In the genomic region with DNA sequence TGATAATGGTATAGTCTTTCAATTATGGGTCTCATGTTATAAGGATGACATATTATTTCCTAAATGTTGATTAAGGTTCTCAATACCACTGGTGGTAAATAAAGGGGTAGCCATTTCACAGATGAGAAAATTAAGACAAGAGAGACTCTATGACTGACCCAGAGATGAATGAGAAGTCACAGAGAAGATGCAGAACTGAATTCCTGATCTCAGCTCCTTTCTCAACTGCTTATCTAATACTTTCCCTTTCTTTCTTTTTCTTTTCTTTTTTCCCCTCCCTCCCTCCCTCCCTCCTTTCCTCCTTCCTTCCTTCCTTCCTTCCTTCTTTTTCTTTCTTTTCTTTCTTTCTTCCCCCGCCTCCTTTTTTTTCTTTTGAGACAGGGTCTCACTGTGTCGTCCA, we compare ENCODE assay signal across 33 cellular contexts. TPM values are rescaled to one million over a fixed set of nuclear protein-coding genes. Genes with fewer than 3 reads are reported as not detected.
DNase-seq lines count a peak whose midpoint lies in the region; ATAC-seq, FAIRE-seq and TF ChIP-seq lines count a peak whose summit lies in the region.
"Had no signal": no experiment of that assay in that cellular context is flagged by ENCODE, and none has a peak within 500 bp of the region (broad histone marks: within the 10 kb centered on the region; RNA-seq: fewer than 3 reads in every experiment).

No MANE protein-coding gene starts in this region.

- H3K9me3 ChIP-seq in HepG2 (ENCODE audit: low read length) (no peaks in the 10 kb centered on the region), right lobe of liver (no peaks in the 10 kb centered on the region), HEK293 (ENCODE audit: control insufficient read depth, insufficient read depth, low read depth, low read length) (no peaks in the 10 kb centered on the region), K562 (replicated peaks; ENCODE audit: control insufficient read depth, insufficient read depth, low read depth, low read length) (no peaks in the 10 kb centered on the region)
- H3K9me3 ChIP-seq: A549, BE2C, Caco-2 had no signal

- FAIRE-seq in HepG2 (lab: Jason Lieb, UNC) (no peak), K562 (lab: Jason Lieb, UNC) (no peak)
- FAIRE-seq: A204.1, A549, D721Med had no signal

- H3K79me2 ChIP-seq in HepG2 (ENCODE audit: insufficient read depth, low read length) (no peaks in the 10 kb centered on the region), K562 (ENCODE audit: control insufficient read depth, insufficient read depth, low read length) (no peaks in the 10 kb centered on the region)

- H2AFZ ChIP-seq in HepG2 (ENCODE audit: low read length) (no peak overlapping the region), K562 (ENCODE audit: low read depth, low read length) (no peak overlapping the region)

- no peaks in the 10 kb centered on the region for H4K20me1 ChIP-seq in HepG2 (ENCODE audit: insufficient read depth, low read length)
- H4K20me1 ChIP-seq in K562 (replicated peaks; ENCODE audit: control insufficient read depth, insufficient read depth, low read length) = no peaks in the 10 kb centered on the region
- H4K20me1 ChIP-seq: BLaER1; BLaER1 treated with 17β-estradiol and CSF1 and Interleukin-3, amounts not matched to agents 10 nM and 100 nM had no signal

- TF ChIP-seq EP300 in HepG2 (IDR thresholded peaks at IDR 0.05; ENCODE audit: low read depth in 2 of 2, low read length in 2 of 2) (no peak), HepG2 (CRISPR knock-in tag; IDR thresholded peaks at IDR 0.05; ENCODE audit: borderline replicate concordance) (no peak), K562 (IDR thresholded peaks at IDR 0.05; ENCODE audit: low read length) (no peak)

- H3K4me3 ChIP-seq in HepG2 (replicated peaks in 1 of 3; ENCODE audit: insufficient read depth in 1 of 3, low read depth in 2 of 3, low read length in 3 of 3) (peak overlapping the region in 1 of 3 experiments; percentile 1; a peak in 1 of 6 replicates), right lobe of liver (no peak overlapping the region), HEK293 (ENCODE audit: low read depth, low read length) (no peak overlapping the region), K562 (no peak overlapping the region)
- H3K4me3 ChIP-seq: A549; BLaER1; BLaER1 treated with 17β-estradiol and CSF1 and Interleukin-3, amounts not matched to agents 10 nM and 100 nM had no signal

- DNase-seq in HepG2 (ENCODE audit: low spot score) = no peak
- DNase-seq in right lobe of liver = no peak
- DNase-seq in K562 (ENCODE audit: extremely low read depth in 1 of 4, low spot score in 3 of 4) = no peak
- no peak for DNase-seq in GM13977 (ENCODE audit: low spot score)
- DNase-seq: 8988T; ACHN; AML-193; BE2C; C1 segment of cervical spinal cord; Caco-2; Calu3; CD4-positive, alpha-beta memory T cell; CD4-positive, alpha-beta T cell; CD4-positive, CD25-positive, alpha-beta regulatory T cell; CD8-positive, alpha-beta memory T cell; CD8-positive, alpha-beta T cell; COR-L47; DMS 273 treated with DMSO at 0.1 percent for 48 hours; DMS153; DMS53; DMS79; DMS79 treated with DMSO at 0.1 percent for 48 hours; DND-41; EL had no signal

- no peaks in the 10 kb centered on the region for H3K27me3 ChIP-seq in HepG2 (ENCODE audit: control insufficient read depth in 1 of 2, insufficient read depth in 2 of 2, low read length in 2 of 2)
- no peaks in the 10 kb centered on the region for H3K27me3 ChIP-seq in right lobe of liver
- H3K27me3 ChIP-seq in K562 (ENCODE audit: control insufficient read depth in 2 of 2, insufficient read depth in 2 of 2, low read length in 2 of 2) = no peaks in the 10 kb centered on the region
- H3K27me3 ChIP-seq: BE2C; BLaER1; BLaER1 treated with 17β-estradiol and CSF1 and Interleukin-3, amounts not matched to agents 10 nM and 100 nM had no signal

- TF ChIP-seq CTCF in HepG2 (CRISPR knock-in tag; IDR thresholded peaks at IDR 0.05) = no peak
- no peak for TF ChIP-seq CTCF in right lobe of liver (IDR thresholded peaks at IDR 0.05)
- no peak for TF ChIP-seq CTCF in HEK293 (tag by site-specific recombination; IDR thresholded peaks at IDR 0.05)
- TF ChIP-seq CTCF in K562 (IDR thresholded peaks at IDR 0.05 in 2 of 3, conservative IDR thresholded peaks at IDR 0.05 in 1 of 3; ENCODE audit: insufficient read depth in 2 of 3, low read depth in 1 of 3, low read length in 3 of 3) = no peak
- no peak for TF ChIP-seq CTCF in GM13977 (IDR thresholded peaks at IDR 0.05; ENCODE audit: extremely low read depth, insufficient read depth, missing control alignments)

- ATAC-seq in HepG2 (no peak), right lobe of liver (no peak), K562 (no peak), GM18519 (IDR thresholded peaks at IDR 0.05; ENCODE audit: low FRiP score, unreplicated experiment) (no peak)
- ATAC-seq: A549; CD8-positive, alpha-beta T cell had no signal

- in situ Hi-C loops in HepG2 (cut with HindIII; ENCODE audit: extremely low pct_ligation_motif_present, low pct_unique_long_range_greater_than_20kb) = no loop called here
- in situ Hi-C loops in K562 (cut with MboI) = no loop called here
- in situ Hi-C loops in GM13977 (cut with MboI; ENCODE audit: low pct_unique_long_range_greater_than_20kb, low sequenced_read_pairs, unreplicated experiment) = no loop called here

- TF ChIP-seq RAD21 in HepG2 (CRISPR knock-in tag; IDR thresholded peaks at IDR 0.05) (no peak), K562 (CRISPR knock-in tag; conservative IDR thresholded peaks at IDR 0.05 in 1 of 2, IDR thresholded peaks at IDR 0.05 in 1 of 2) (no peak)

- CTCF ChIA-PET in HepG2 (lab: Yijun Ruan, JAX; ENCODE audit: low intra/inter-chr PET ratio, low total read pairs) = no interaction called here
- CTCF ChIA-PET in HEK293 (lab: Yijun Ruan, JAX) = interaction anchor here (0.9 kb wide), 1 partner anchor 114 kb away, joined by 3 read pairs; no protein-coding TSS in a partner anchor
- CTCF ChIA-PET in K562 (lab: Yijun Ruan, JAX; ENCODE audit: low intra/inter-chr PET ratio) = no interaction called here

- BruUV-seq in HepG2 (replicated peaks; lab: Mats Ljungman, UMichigan) (no TSS peak), K562 (replicated peaks; lab: Mats Ljungman, UMichigan) (no TSS peak)

- H3K27ac ChIP-seq in HepG2 (ENCODE audit: extremely low read length, insufficient read depth, low read length) (no peak overlapping the region), right lobe of liver (no peak overlapping the region), HEK293 (ENCODE audit: extremely low read depth, low read depth, low read length) (no peak overlapping the region), K562 (ENCODE audit: extremely low read depth, low read depth, low read length) (no peak overlapping the region)
- H3K27ac ChIP-seq: 22Rv1; A549; BLaER1; BLaER1 treated with 17β-estradiol and CSF1 and Interleukin-3, amounts not matched to agents 10 nM and 100 nM; C4-2B had no signal

- no peak overlapping the region for H3K9ac ChIP-seq in HepG2 (ENCODE audit: insufficient read depth, low read depth, low read length)
- no peak overlapping the region for H3K9ac ChIP-seq in K562 (ENCODE audit: insufficient read depth in 1 of 2, low read depth in 2 of 2, low read length in 2 of 2)
- H3K9ac ChIP-seq: BLaER1; BLaER1 treated with 17β-estradiol and CSF1 and Interleukin-3, amounts not matched to agents 10 nM and 100 nM had no signal

- H3K4me2 ChIP-seq in HepG2 (ENCODE audit: low read depth, low read length) (0 out of 2 replicates have a peak overlapping the region, but pooled peaks have one; percentile 53), K562 (ENCODE audit: insufficient read depth, low read length) (no peak overlapping the region)
- H3K4me2 ChIP-seq: A549; BLaER1; BLaER1 treated with 17β-estradiol and CSF1 and Interleukin-3, amounts not matched to agents 10 nM and 100 nM had no signal

- no peaks in the 10 kb centered on the region for H3K9me1 ChIP-seq in K562 (ENCODE audit: control insufficient read depth, insufficient read depth, low read length)

- H3K36me3 ChIP-seq in HepG2 (replicated peaks in 1 of 2; ENCODE audit: control insufficient read depth in 1 of 2, insufficient read depth in 2 of 2, low read length in 2 of 2) (no peaks in the 10 kb centered on the region), right lobe of liver (no peaks in the 10 kb centered on the region), HEK293 (ENCODE audit: control insufficient read depth in 2 of 2, insufficient read depth in 1 of 2, low read length in 2 of 2) (no peaks in the 10 kb centered on the region), K562 (ENCODE audit: control insufficient read depth, insufficient read depth, low read length) (no peaks in the 10 kb centered on the region)
- H3K36me3 ChIP-seq: BE2C; BLaER1; BLaER1 treated with 17β-estradiol and CSF1 and Interleukin-3, amounts not matched to agents 10 nM and 100 nM had no signal

- TF ChIP-seq POLR2A in HepG2 (IDR thresholded peaks at IDR 0.05; ENCODE audit: insufficient read depth in 1 of 2, low read depth in 2 of 2, low read length in 2 of 2) = no peak
- TF ChIP-seq POLR2A in right lobe of liver (IDR thresholded peaks at IDR 0.05) = no peak
- TF ChIP-seq POLR2A in K562 (conservative IDR thresholded peaks at IDR 0.05) = no peak

- H3K4me1 ChIP-seq in HepG2 (ENCODE audit: insufficient read depth, low read length) (peaks cover 32% of the 10 kb centered on the region), right lobe of liver (no peaks in the 10 kb centered on the region), HEK293 (ENCODE audit: control insufficient read depth, insufficient read depth, low read length) (no peaks in the 10 kb centered on the region), K562 (replicated peaks in 1 of 2; ENCODE audit: control insufficient read depth in 2 of 2, insufficient read depth in 2 of 2, low read length in 2 of 2) (no peaks in the 10 kb centered on the region; a peak in 1 of 5 replicates)
- H3K4me1 ChIP-seq: BE2C, BLaER1 had no signal

- 38% methylated on average over 2 of the region's 2 CpGs for WGBS in HepG2 (ENCODE audit: low lambda C conversion rate)
- WGBS in right lobe of liver (ENCODE audit: insufficient coverage, low coverage, low lambda C conversion rate, missing lambda C conversion rate) = 18% methylated on average over 2 of the region's 2 CpGs
- WGBS in K562 (ENCODE audit: insufficient coverage, low coverage, missing lambda C conversion rate) = no CpG with 5 or more reads among the region's 2 CpGs

- intact Hi-C loops in HepG2 (cut with micrococcal nuclease; ENCODE audit: unreplicated experiment) = no loop called here
- intact Hi-C loops in right lobe of liver (cut with DNase I) = no loop called here
- intact Hi-C loops in K562 (cut with micrococcal nuclease) = no loop called here

- POLR2A ChIA-PET in HepG2 (lab: Yijun Ruan, JAX) (interaction anchor here (0.8 to 3.3 kb wide), 5 partner anchors 9 to 111 kb away, joined by 3 to 16 read pairs (median 3); partner anchors contain the start of genes PTGR2 and ZNF410), HEK293 (lab: Yijun Ruan, JAX) (interaction anchor here (0.6 to 0.7 kb wide), 2 partner anchors 43 to 130 kb away, joined by 3 read pairs; no protein-coding TSS in a partner anchor), K562 (lab: Yijun Ruan, JAX) (interaction anchor here (0.6 to 1.1 kb wide), 4 partner anchors 18 to 1121 kb away, joined by 3 read pairs; no protein-coding TSS in a partner anchor)

RNA-seq across cellular contexts. Expression of gene PTGR2, which starts 8.3 kb away (rescaled TPM):
- total RNA-seq in HepG2 (2016; rRNA removed; fragmentation: Illumina TruSeq; extraction: Trizol) (4.3 and 5.1 TPM in 2 replicates), right lobe of liver (10 to 100 TPM in 4 of 6 experiments, 1 to 10 TPM in 2; 8.0 to 22.4 (median 12.4) TPM), K562 (2014; rRNA removed) (5.2 and 7.4 TPM in 2 replicates), K562 (2014; rRNA removed; fragmentation: Illumina TruSeq; extraction: Trizol) (11.0 and 11.1 TPM in 2 replicates), K562 (2015; rRNA removed; fragmentation: Illumina TruSeq; extraction: Trizol) (8.6 and 9.6 TPM in 2 replicates), K562 (2021) (8.8 and 9.4 TPM in 2 replicates)
- total RNA-seq in HepG2 (2016; cell fraction: cytosol; rRNA removed; fragmentation: Illumina TruSeq; extraction: Trizol; ENCODE audit: low read depth) = 1.6 and 1.9 TPM in 2 replicates
- total RNA-seq in HepG2 (2016; cell fraction: insoluble cytoplasmic fraction; rRNA removed; fragmentation: Illumina TruSeq; extraction: Trizol) = 3.7 and 4.6 TPM in 2 replicates
- 1.5 and 1.6 TPM in 2 replicates for total RNA-seq in HepG2 (2016; cell fraction: membrane; rRNA removed; fragmentation: Illumina TruSeq; extraction: Trizol)
- total RNA-seq in HepG2 (2016; cell fraction: nucleus; rRNA removed; fragmentation: Illumina TruSeq; extraction: Trizol) = 3.5 and 3.8 TPM in 2 replicates
- polyA plus RNA-seq in HepG2 (2011; rRNA removed) (3.0 and 3.3 TPM in 2 replicates), K562 (2011; rRNA removed) (15.9 and 23.0 TPM in 2 replicates), K562 (2014; fragmentation: Illumina TruSeq; extraction: Trizol) (16.8 and 17.5 TPM in 2 replicates), K562 (2014; fragmentation: Nextera tagmentation; extraction: Ambion mirVana) (10 to 100 TPM; 13.0 to 20.1 TPM), K562 (2014; rRNA removed) (12.2 and 13.0 TPM in 2 replicates)
- 0.86 and 1.8 TPM in 2 replicates for polyA plus RNA-seq in HepG2 (2011; cell fraction: cytosol; rRNA removed)
- polyA plus RNA-seq in HepG2 (2011; cell fraction: nucleus; rRNA removed) = 2.6 and 3.6 TPM in 2 replicates
- polyA plus RNA-seq in HepG2 (2012) = 3.2 and 7.0 TPM in 2 replicates
- 0.29 and 0.70 TPM in 2 replicates for polyA plus RNA-seq in HepG2 (2016; cell fraction: cytosol; fragmentation: Illumina TruSeq; extraction: Trizol; ENCODE audit: low read depth)
- polyA plus RNA-seq in HepG2 (2016; cell fraction: insoluble cytoplasmic fraction; fragmentation: Illumina TruSeq; extraction: Trizol; ENCODE audit: low read depth) = 4.4 and 6.1 TPM in 2 replicates
- polyA plus RNA-seq in HepG2 (2016; cell fraction: membrane; fragmentation: Illumina TruSeq; extraction: Trizol; ENCODE audit: low read depth) = 0.40 and 0.52 TPM in 2 replicates
- 5.0 and 6.0 TPM in 2 replicates for polyA plus RNA-seq in HepG2 (2016; cell fraction: nucleus; fragmentation: Illumina TruSeq; extraction: Trizol; ENCODE audit: insufficient read depth, low read depth)
- polyA minus RNA-seq in HepG2 (2011; rRNA and poly(A)+ RNA removed; ENCODE audit: low replicate concordance) = 0.90 and 1.1 TPM in 2 replicates
- 1.1 and 2.1 TPM in 2 replicates for polyA minus RNA-seq in HepG2 (2011; cell fraction: cytosol; rRNA and poly(A)+ RNA removed)
- 7.0 and 9.7 TPM in 2 replicates for polyA minus RNA-seq in HepG2 (2011; cell fraction: nucleus; rRNA and poly(A)+ RNA removed)
- total RNA-seq in K562 (2011; cell fraction: chromatin; rRNA removed; ENCODE audit: low replicate concordance) = 17.5 and 53.7 TPM in 2 replicates
- 9.3 and 11.4 TPM in 2 replicates for total RNA-seq in K562 (2011; cell fraction: nucleolus; rRNA removed)
- 25.7 and 35.0 TPM in 2 replicates for total RNA-seq in K562 (2011; cell fraction: nucleoplasm; rRNA removed)
- 2.3 and 4.8 TPM in 2 replicates for polyA plus RNA-seq in K562 (2011; cell fraction: cytosol; rRNA removed)
- polyA plus RNA-seq in K562 (2011; cell fraction: nucleus; rRNA removed) = 8.3 and 14.0 TPM in 2 replicates
- 7.3 and 8.6 TPM in 2 replicates for polyA plus RNA-seq in K562 (2012)
- polyA minus RNA-seq in K562 (2011; rRNA and poly(A)+ RNA removed) = 14.2 and 15.6 TPM in 2 replicates
- 3.5 and 3.9 TPM in 2 replicates for polyA minus RNA-seq in K562 (2011; cell fraction: cytosol; rRNA and poly(A)+ RNA removed)
- polyA minus RNA-seq in K562 (2011; cell fraction: nucleus; rRNA and poly(A)+ RNA removed) = 6.3 and 10.4 TPM in 2 replicates

RNA-seq across cellular contexts. Expression of gene ZNF410, which starts 43.4 kb away (rescaled TPM):
- total RNA-seq in HepG2 (2016; rRNA removed; fragmentation: Illumina TruSeq; extraction: Trizol) (44.3 and 55.2 TPM in 2 replicates), right lobe of liver (10 to 100 TPM; 14.9 to 20.8 (median 18.3) TPM), K562 (2014; rRNA removed) (25.9 and 26.2 TPM in 2 replicates), K562 (2014; rRNA removed; fragmentation: Illumina TruSeq; extraction: Trizol) (42.0 and 46.1 TPM in 2 replicates), K562 (2015; rRNA removed; fragmentation: Illumina TruSeq; extraction: Trizol) (35.9 and 38.7 TPM in 2 replicates), K562 (2021) (28.2 and 30.0 TPM in 2 replicates)
- total RNA-seq in HepG2 (2016; cell fraction: cytosol; rRNA removed; fragmentation: Illumina TruSeq; extraction: Trizol; ENCODE audit: low read depth) = 21.4 and 23.4 TPM in 2 replicates
- total RNA-seq in HepG2 (2016; cell fraction: insoluble cytoplasmic fraction; rRNA removed; fragmentation: Illumina TruSeq; extraction: Trizol) = 42.4 and 52.0 TPM in 2 replicates
- total RNA-seq in HepG2 (2016; cell fraction: membrane; rRNA removed; fragmentation: Illumina TruSeq; extraction: Trizol) = 35.8 and 38.6 TPM in 2 replicates
- total RNA-seq in HepG2 (2016; cell fraction: nucleus; rRNA removed; fragmentation: Illumina TruSeq; extraction: Trizol) = 29.8 and 35.0 TPM in 2 replicates
- polyA plus RNA-seq in HepG2 (2011; rRNA removed) (16.7 and 19.2 TPM in 2 replicates), K562 (2011; rRNA removed) (30.1 and 44.4 TPM in 2 replicates), K562 (2014; fragmentation: Illumina TruSeq; extraction: Trizol) (35.3 and 36.9 TPM in 2 replicates), K562 (2014; fragmentation: Nextera tagmentation; extraction: Ambion mirVana) (10 to 100 TPM; 48.6 to 64.8 TPM), K562 (2014; rRNA removed) (20.5 and 29.1 TPM in 2 replicates)
- 11.8 and 16.6 TPM in 2 replicates for polyA plus RNA-seq in HepG2 (2011; cell fraction: cytosol; rRNA removed)
- polyA plus RNA-seq in HepG2 (2011; cell fraction: nucleus; rRNA removed) = 13.9 and 14.4 TPM in 2 replicates
- polyA plus RNA-seq in HepG2 (2012) = 15.0 and 16.3 TPM in 2 replicates
- 6.5 and 8.8 TPM in 2 replicates for polyA plus RNA-seq in HepG2 (2016; cell fraction: cytosol; fragmentation: Illumina TruSeq; extraction: Trizol; ENCODE audit: low read depth)
- 39.1 and 41.1 TPM in 2 replicates for polyA plus RNA-seq in HepG2 (2016; cell fraction: insoluble cytoplasmic fraction; fragmentation: Illumina TruSeq; extraction: Trizol; ENCODE audit: low read depth)
- polyA plus RNA-seq in HepG2 (2016; cell fraction: membrane; fragmentation: Illumina TruSeq; extraction: Trizol; ENCODE audit: low read depth) = 14.5 and 15.3 TPM in 2 replicates
- polyA plus RNA-seq in HepG2 (2016; cell fraction: nucleus; fragmentation: Illumina TruSeq; extraction: Trizol; ENCODE audit: insufficient read depth, low read depth) = 25.2 and 27.6 TPM in 2 replicates
- 19.2 and 45.6 TPM in 2 replicates for polyA minus RNA-seq in HepG2 (2011; rRNA and poly(A)+ RNA removed; ENCODE audit: low replicate concordance)
- polyA minus RNA-seq in HepG2 (2011; cell fraction: cytosol; rRNA and poly(A)+ RNA removed) = 12.9 TPM in 2 replicates
- 42.2 and 57.8 TPM in 2 replicates for polyA minus RNA-seq in HepG2 (2011; cell fraction: nucleus; rRNA and poly(A)+ RNA removed)
- 82.2 and 124 TPM in 2 replicates for total RNA-seq in K562 (2011; cell fraction: chromatin; rRNA removed; ENCODE audit: low replicate concordance)
- total RNA-seq in K562 (2011; cell fraction: nucleolus; rRNA removed) = 42.0 and 47.6 TPM in 2 replicates
- 76.8 and 107 TPM in 2 replicates for total RNA-seq in K562 (2011; cell fraction: nucleoplasm; rRNA removed)
- 13.9 and 19.9 TPM in 2 replicates for polyA plus RNA-seq in K562 (2011; cell fraction: cytosol; rRNA removed)
- 39.9 and 40.8 TPM in 2 replicates for polyA plus RNA-seq in K562 (2011; cell fraction: nucleus; rRNA removed)
- 23.1 and 27.2 TPM in 2 replicates for polyA plus RNA-seq in K562 (2012)
- 54.5 and 55.0 TPM in 2 replicates for polyA minus RNA-seq in K562 (2011; rRNA and poly(A)+ RNA removed)
- polyA minus RNA-seq in K562 (2011; cell fraction: cytosol; rRNA and poly(A)+ RNA removed) = 14.1 and 20.9 TPM in 2 replicates
- 26.0 and 43.7 TPM in 2 replicates for polyA minus RNA-seq in K562 (2011; cell fraction: nucleus; rRNA and poly(A)+ RNA removed)

Comparison
In these comparisons a context has a peak if more than half of its experiments do, and no peak if none do; other contexts are left out.
1. Of the 241 proteins assayed by ChIP-seq in both HepG2 and K562: peak only in HepG2: none; only in K562: PCBP2 and ZNF512; in both: HNRNPK and PCBP1; in neither: 237.